7 cellular contexts compared by ENCODE assay signal in genomic region chr7:25391295-25391861, GRCh38.
DNase-seq lines count a peak whose midpoint lies in the region; ATAC-seq and TF ChIP-seq lines count a peak whose summit lies in the region.

No MANE protein-coding gene starts in this region.

- no peak for ATAC-seq in GM21515 (IDR thresholded peaks at IDR 0.05; ENCODE audit: unreplicated experiment)

- TF ChIP-seq CTCF in GM12864 (IDR thresholded peaks at IDR 0.05; ENCODE audit: low read depth, low read length, missing control alignments) (peak; percentile 5), epithelial cell of esophagus (IDR thresholded peaks at IDR 0.05; ENCODE audit: insufficient read depth, low read depth, low read length, missing control alignments) (peak; percentile 30)

- DNase-seq in GM12864 (ENCODE audit: low read depth) = no peak
- DNase-seq in NCI-H2227 (lab: John Stamatoyannopoulos, UW; ENCODE audit: unreplicated experiment) = peak; percentile 62
- peak; percentile 19 for DNase-seq in epithelial cell of esophagus (ENCODE audit: low read depth)
- peak; percentile 26 for DNase-seq in putamen (ENCODE audit: low spot score)
- DNase-seq in KG1 (lab: John Stamatoyannopoulos, UW) = no peak
- no peak for DNase-seq in epidermal melanocyte (ENCODE audit: insufficient read length, low spot score)

- no peak overlapping the region for H3K4me3 ChIP-seq in GM12864 (ENCODE audit: low read depth, low read length)
- H3K4me3 ChIP-seq in epithelial cell of esophagus (ENCODE audit: low read length) = no peak overlapping the region

Comparison
In these comparisons a context has a peak if more than half of its experiments do, and no peak if none do; other contexts are left out.
1. DNase-seq: peak in NCI-H2227 (single experiment), epithelial cell of esophagus (single experiment) and putamen (single experiment); none in GM12864 (single experiment), KG1 (single experiment) and epidermal melanocyte (single experiment).